ENCODE assay signal across 1 cellular context in genomic region chr1:183593356-183593755, GRCh38.
TF ChIP-seq lines count a peak whose summit lies in the region.

No MANE protein-coding gene starts in this region.

TF ChIP-seq in WTC11, 78 proteins besides CTCF, POLR2A, EP300 and RAD21 (continued from another document):
- no peak for TF ChIP-seq ESRRA (CRISPR knock-in tag; IDR thresholded peaks at IDR 0.05; ENCODE audit: borderline replicate concordance)
- no peak for TF ChIP-seq FOXP4 (CRISPR knock-in tag; IDR thresholded peaks at IDR 0.05)
- TF ChIP-seq TEAD1 (CRISPR knock-in tag; IDR thresholded peaks at IDR 0.05) = no peak
- TF ChIP-seq OVOL2 (CRISPR knock-in tag; IDR thresholded peaks at IDR 0.05; ENCODE audit: borderline replicate concordance) = no peak
- no peak for TF ChIP-seq ZBTB43 (CRISPR knock-in tag; IDR thresholded peaks at IDR 0.05)
